Comparison of ENCODE assay signal across 8 cellular contexts in the genomic region with DNA sequence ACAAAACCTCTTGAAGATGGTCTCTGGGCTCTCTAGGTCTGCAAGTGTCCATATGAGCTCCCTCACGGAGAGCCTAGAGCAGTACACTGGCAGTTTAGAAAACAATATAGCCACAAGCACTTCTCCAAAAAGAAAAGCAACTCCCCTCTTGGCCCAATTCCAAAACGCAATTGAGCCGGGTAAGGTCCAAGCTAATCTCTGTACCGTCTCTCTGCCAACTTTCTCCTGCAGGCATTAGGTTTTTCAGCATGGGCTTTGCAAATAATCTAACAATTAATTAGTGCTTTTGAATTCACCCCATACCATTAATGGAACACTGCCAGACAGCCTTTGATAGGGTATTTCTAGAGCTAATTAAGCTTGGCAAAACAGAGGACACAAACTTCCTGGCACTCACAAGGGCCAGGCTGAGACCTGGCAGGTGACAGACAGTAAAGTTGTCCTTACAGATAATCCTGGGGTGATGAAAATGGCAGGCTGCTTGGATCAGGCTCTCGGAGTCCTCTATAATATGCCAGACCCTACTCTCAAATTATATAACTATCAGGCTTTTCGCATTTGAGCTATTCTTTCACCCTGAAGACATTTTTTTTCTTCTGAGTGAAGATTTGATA. TPM values are rescaled to one million over a fixed set of nuclear protein-coding genes. Genes with fewer than 3 reads are reported as not detected.
DNase-seq lines count a peak whose midpoint lies in the region; ATAC-seq and TF ChIP-seq lines count a peak whose summit lies in the region.

No MANE protein-coding gene starts in this region.

- ATAC-seq in HG02642 (IDR thresholded peaks at IDR 0.05; ENCODE audit: poor library complexity, unreplicated experiment) (no peak), GM19023 (IDR thresholded peaks at IDR 0.05; ENCODE audit: unreplicated experiment) (no peak)

- H3K27ac Mint-ChIP-seq in Calu3 (ENCODE audit: unreplicated experiment), result no peak overlapping the region

- in situ Hi-C loops in brain microvascular endothelial cell (cut with HindIII; ENCODE audit: low pct_ligation_motif_present, low sequenced_read_pairs), result no loop called here

- H2BK120ac ChIP-seq in mesenchymal stem cell (ENCODE audit: low read depth, low read length), result no peak overlapping the region

- H3K9ac ChIP-seq in mesenchymal stem cell (ENCODE audit: low read length), result peak overlapping the region; percentile 65

- H3K27ac ChIP-seq in mesenchymal stem cell (ENCODE audit: low read length, poor library complexity, severe bottlenecking) (no peak overlapping the region), brain microvascular endothelial cell (no peak overlapping the region)

- no peak overlapping the region for H4K91ac ChIP-seq in mesenchymal stem cell (ENCODE audit: low read length)

- CTCF ChIA-PET in Calu3 (lab: Charles Lee), result interaction anchor here (1.0 to 2.0 kb wide), 3 partner anchors 11 to 18 kb away, joined by 3 to 7 read pairs (median 5); no protein-coding TSS in a partner anchor

- no peak overlapping the region for H3K23ac ChIP-seq in mesenchymal stem cell (ENCODE audit: low read length in 2 of 2)

- no peaks in the 10 kb centered on the region for H3K4me1 ChIP-seq in mesenchymal stem cell (ENCODE audit: control insufficient read depth, insufficient read depth, low read depth, low read length)

- no peak overlapping the region for H2BK15ac ChIP-seq in mesenchymal stem cell (ENCODE audit: low read depth, poor library complexity, severe bottlenecking)

- no peak overlapping the region for H3K14ac ChIP-seq in mesenchymal stem cell (ENCODE audit: low read length in 2 of 2)

- no peak overlapping the region for H3K18ac ChIP-seq in mesenchymal stem cell (ENCODE audit: low read depth in 1 of 2, low read length in 2 of 2)

- H2BK12ac ChIP-seq in mesenchymal stem cell (ENCODE audit: low read length in 2 of 2), result no peak overlapping the region

- TF ChIP-seq CTCF in Calu3 (IDR thresholded peaks at IDR 0.05; ENCODE audit: unreplicated experiment) (no peak), brain microvascular endothelial cell (IDR thresholded peaks at IDR 0.05; ENCODE audit: low read depth, low read length, missing control alignments) (no peak)

- no peaks in the 10 kb centered on the region for H3K27me3 Mint-ChIP-seq in Calu3 (ENCODE audit: unreplicated experiment)

- no peaks in the 10 kb centered on the region for H3K36me3 Mint-ChIP-seq in Calu3 (ENCODE audit: insufficient read depth, unreplicated experiment)

- H3K9me3 Mint-ChIP-seq in Calu3 (ENCODE audit: low read depth, unreplicated experiment), result peaks cover 2% of the 10 kb centered on the region

- 20% methylated on average over 4 of the region's 6 CpGs for WGBS in mesenchymal stem cell

- H3K79me1 ChIP-seq in mesenchymal stem cell (replicated peaks; ENCODE audit: low read length, poor library complexity, severe bottlenecking), result peaks cover 22% of the 10 kb centered on the region

- H3K4me3 Mint-ChIP-seq in Calu3 (ENCODE audit: low read depth, unreplicated experiment), result no peak overlapping the region

- H3K9me3 ChIP-seq in mesenchymal stem cell (ENCODE audit: control insufficient read depth, low read length), result no peaks in the 10 kb centered on the region

- H3K36me3 ChIP-seq in mesenchymal stem cell (ENCODE audit: control insufficient read depth in 1 of 2, insufficient read depth in 2 of 2, low read depth in 1 of 2, low read length in 2 of 2) (peaks cover 0 to 48% of the 10 kb centered on the region in 2 experiments), brain microvascular endothelial cell (replicated peaks) (no peaks in the 10 kb centered on the region)

- no peak overlapping the region for H2AK5ac ChIP-seq in mesenchymal stem cell (ENCODE audit: low read length, severe bottlenecking)

- no peak overlapping the region for H2AFZ ChIP-seq in mesenchymal stem cell (ENCODE audit: low read depth, low read length)

- no peak overlapping the region for H3K4ac ChIP-seq in mesenchymal stem cell (ENCODE audit: low read depth in 1 of 2, low read length in 2 of 2)

- peaks cover 43% of the 10 kb centered on the region for H3K4me1 Mint-ChIP-seq in Calu3 (ENCODE audit: low read depth, unreplicated experiment)

- DNase-seq in Calu3 (peak; percentile 48), NCI-H187 treated with DMSO at 0.1 percent for 48 hours (lab: John Stamatoyannopoulos, UW) (peak; percentile 35), astrocyte of the hippocampus (ENCODE audit: low read depth, low spot score) (peak; percentile 70), mesenchymal stem cell (peak; percentile 64), superior temporal gyrus (ENCODE audit: extremely low spot score) (no peak), brain microvascular endothelial cell (no peak)

- H3K4me2 ChIP-seq in mesenchymal stem cell (ENCODE audit: low read length, poor library complexity, severe bottlenecking), result no peak overlapping the region

- BruUV-seq in Calu3 (replicated peaks; lab: Mats Ljungman, UMichigan), result no TSS peak

- intact Hi-C loops in Calu3 (cut with micrococcal nuclease; ENCODE audit: unreplicated experiment), result no loop called here

- H3K27me3 ChIP-seq in mesenchymal stem cell (ENCODE audit: control insufficient read depth in 1 of 2, insufficient read depth in 1 of 2, low read length in 2 of 2), result no peaks in the 10 kb centered on the region
- H3K27me3 ChIP-seq in brain microvascular endothelial cell (replicated peaks), result no peaks in the 10 kb centered on the region

- no peak overlapping the region for H2BK5ac ChIP-seq in mesenchymal stem cell (ENCODE audit: low read depth, low read length, poor library complexity, severe bottlenecking)

- no peak overlapping the region for H4K8ac ChIP-seq in mesenchymal stem cell (ENCODE audit: low read length)

- H3K4me3 ChIP-seq in mesenchymal stem cell (ENCODE audit: insufficient read depth in 1 of 2, low read depth in 1 of 2, low read length in 2 of 2) (peak overlapping the region in 1 of 2 experiments; percentile 22), brain microvascular endothelial cell (ENCODE audit: low read depth, low read length) (no peak overlapping the region)

RNA-seq across cellular contexts. Expression of gene TGFBR3, which starts 39.8 kb away (rescaled TPM):
- total RNA-seq in Calu3 (2022), result 7.7 and 10.8 TPM in 2 replicates
- polyA plus RNA-seq in mesenchymal stem cell (2013, experiment 1 of 2), result 10.0 TPM
- polyA plus RNA-seq in mesenchymal stem cell (2013, experiment 2 of 2), result 10.3 TPM

Comparison
In these comparisons a context has a peak if more than half of its experiments do, and no peak if none do; other contexts are left out.
1. DNase-seq: peak in Calu3 (single experiment), NCI-H187 treated with DMSO at 0.1 percent for 48 hours (single experiment), astrocyte of the hippocampus (single experiment) and mesenchymal stem cell (single experiment); none in superior temporal gyrus (single experiment) and brain microvascular endothelial cell (single experiment).